ENCODE assay signal across 1 cellular context in genomic region chr10:100373298-100374136, GRCh38.
TF ChIP-seq lines count a peak whose summit lies in the region.

No MANE protein-coding gene starts in this region.

TF ChIP-seq in HepG2, 621 proteins besides CTCF, POLR2A, EP300 and RAD21 (continued from another document and continues in another):
- TF ChIP-seq, protein P1, sequence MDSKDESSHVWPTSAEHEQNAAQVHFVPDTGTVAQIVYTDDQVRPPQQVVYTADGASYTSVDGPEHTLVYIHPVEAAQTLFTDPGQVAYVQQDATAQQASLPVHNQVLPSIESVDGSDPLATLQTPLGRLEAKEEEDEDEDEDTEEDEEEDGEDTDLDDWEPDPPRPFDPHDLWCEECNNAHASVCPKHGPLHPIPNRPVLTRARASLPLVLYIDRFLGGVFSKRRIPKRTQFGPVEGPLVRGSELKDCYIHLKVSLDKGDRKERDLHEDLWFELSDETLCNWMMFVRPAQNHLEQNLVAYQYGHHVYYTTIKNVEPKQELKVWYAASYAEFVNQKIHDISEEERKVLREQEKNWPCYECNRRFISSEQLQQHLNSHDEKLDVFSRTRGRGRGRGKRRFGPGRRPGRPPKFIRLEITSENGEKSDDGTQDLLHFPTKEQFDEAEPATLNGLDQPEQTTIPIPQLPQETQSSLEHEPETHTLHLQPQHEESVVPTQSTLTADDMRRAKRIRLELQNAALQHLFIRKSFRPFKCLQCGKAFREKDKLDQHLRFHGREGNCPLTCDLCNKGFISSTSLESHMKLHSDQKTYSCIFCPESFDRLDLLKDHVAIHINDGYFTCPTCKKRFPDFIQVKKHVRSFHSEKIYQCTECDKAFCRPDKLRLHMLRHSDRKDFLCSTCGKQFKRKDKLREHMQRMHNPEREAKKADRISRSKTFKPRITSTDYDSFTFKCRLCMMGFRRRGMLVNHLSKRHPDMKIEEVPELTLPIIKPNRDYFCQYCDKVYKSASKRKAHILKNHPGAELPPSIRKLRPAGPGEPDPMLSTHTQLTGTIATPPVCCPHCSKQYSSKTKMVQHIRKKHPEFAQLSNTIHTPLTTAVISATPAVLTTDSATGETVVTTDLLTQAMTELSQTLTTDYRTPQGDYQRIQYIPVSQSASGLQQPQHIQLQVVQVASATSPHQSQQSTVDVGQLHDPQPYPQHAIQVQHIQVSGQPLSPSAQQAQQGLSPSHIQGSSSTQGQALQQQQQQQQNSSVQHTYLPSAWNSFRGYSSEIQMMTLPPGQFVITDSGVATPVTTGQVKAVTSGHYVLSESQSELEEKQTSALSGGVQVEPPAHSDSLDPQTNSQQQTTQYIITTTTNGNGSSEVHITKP (CRISPR knock-in tag; IDR thresholded peaks at IDR 0.05; ENCODE audit: low read depth), result peak; percentile 15; the same call in 1 of the 2 replicates
- peak in 1 of 2 experiments; percentile 84; a peak in 2 of 4 replicates for TF ChIP-seq KLF16 (CRISPR knock-in tag; IDR thresholded peaks at IDR 0.05)
- TF ChIP-seq ZNF713 (CRISPR knock-in tag; IDR thresholded peaks at IDR 0.05), result no peak
- no peak; the same call in 1 of the 2 replicates for TF ChIP-seq SALL2 (CRISPR knock-in tag; IDR thresholded peaks at IDR 0.05)
- TF ChIP-seq, protein P2, sequence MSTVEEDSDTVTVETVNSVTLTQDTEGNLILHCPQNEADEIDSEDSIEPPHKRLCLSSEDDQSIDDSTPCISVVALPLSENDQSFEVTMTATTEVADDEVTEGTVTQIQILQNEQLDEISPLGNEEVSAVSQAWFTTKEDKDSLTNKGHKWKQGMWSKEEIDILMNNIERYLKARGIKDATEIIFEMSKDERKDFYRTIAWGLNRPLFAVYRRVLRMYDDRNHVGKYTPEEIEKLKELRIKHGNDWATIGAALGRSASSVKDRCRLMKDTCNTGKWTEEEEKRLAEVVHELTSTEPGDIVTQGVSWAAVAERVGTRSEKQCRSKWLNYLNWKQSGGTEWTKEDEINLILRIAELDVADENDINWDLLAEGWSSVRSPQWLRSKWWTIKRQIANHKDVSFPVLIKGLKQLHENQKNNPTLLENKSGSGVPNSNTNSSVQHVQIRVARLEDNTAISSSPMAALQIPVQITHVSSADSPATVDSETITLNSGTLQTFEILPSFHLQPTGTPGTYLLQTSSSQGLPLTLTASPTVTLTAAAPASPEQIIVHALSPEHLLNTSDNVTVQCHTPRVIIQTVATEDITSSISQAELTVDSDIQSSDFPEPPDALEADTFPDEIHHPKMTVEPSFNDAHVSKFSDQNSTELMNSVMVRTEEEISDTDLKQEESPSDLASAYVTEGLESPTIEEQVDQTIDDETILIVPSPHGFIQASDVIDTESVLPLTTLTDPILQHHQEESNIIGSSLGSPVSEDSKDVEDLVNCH (CRISPR knock-in tag; IDR thresholded peaks at IDR 0.05), result no peak
- TF ChIP-seq, protein P3, sequence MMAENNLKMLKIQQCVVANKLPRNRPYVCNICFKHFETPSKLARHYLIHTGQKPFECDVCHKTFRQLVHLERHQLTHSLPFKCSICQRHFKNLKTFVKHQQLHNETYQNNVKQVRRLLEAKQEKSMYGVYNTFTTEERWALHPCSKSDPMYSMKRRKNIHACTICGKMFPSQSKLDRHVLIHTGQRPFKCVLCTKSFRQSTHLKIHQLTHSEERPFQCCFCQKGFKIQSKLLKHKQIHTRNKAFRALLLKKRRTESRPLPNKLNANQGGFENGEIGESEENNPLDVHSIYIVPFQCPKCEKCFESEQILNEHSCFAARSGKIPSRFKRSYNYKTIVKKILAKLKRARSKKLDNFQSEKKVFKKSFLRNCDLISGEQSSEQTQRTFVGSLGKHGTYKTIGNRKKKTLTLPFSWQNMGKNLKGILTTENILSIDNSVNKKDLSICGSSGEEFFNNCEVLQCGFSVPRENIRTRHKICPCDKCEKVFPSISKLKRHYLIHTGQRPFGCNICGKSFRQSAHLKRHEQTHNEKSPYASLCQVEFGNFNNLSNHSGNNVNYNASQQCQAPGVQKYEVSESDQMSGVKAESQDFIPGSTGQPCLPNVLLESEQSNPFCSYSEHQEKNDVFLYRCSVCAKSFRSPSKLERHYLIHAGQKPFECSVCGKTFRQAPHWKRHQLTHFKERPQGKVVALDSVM (CRISPR knock-in tag; IDR thresholded peaks at IDR 0.05), result peak; percentile 26; the same call in 1 of the 2 replicates
- TF ChIP-seq KMT2A (CRISPR knock-in tag; IDR thresholded peaks at IDR 0.05), result no peak
- TF ChIP-seq ZNF775 (CRISPR knock-in tag; IDR thresholded peaks at IDR 0.05; ENCODE audit: borderline replicate concordance), result no peak
- TF ChIP-seq SNRNP70 (IDR thresholded peaks at IDR 0.05; ENCODE audit: low read depth, low read length), result no peak
- peak; percentile 16; the same call in 1 of the 2 replicates for TF ChIP-seq ATF2 (CRISPR knock-in tag; IDR thresholded peaks at IDR 0.05)
- no peak for TF ChIP-seq ZNF724P (CRISPR knock-in tag; IDR thresholded peaks at IDR 0.05; ENCODE audit: borderline replicate concordance)
- TF ChIP-seq MAFG (CRISPR knock-in tag; IDR thresholded peaks at IDR 0.05), result no peak
- TF ChIP-seq, protein P4, sequence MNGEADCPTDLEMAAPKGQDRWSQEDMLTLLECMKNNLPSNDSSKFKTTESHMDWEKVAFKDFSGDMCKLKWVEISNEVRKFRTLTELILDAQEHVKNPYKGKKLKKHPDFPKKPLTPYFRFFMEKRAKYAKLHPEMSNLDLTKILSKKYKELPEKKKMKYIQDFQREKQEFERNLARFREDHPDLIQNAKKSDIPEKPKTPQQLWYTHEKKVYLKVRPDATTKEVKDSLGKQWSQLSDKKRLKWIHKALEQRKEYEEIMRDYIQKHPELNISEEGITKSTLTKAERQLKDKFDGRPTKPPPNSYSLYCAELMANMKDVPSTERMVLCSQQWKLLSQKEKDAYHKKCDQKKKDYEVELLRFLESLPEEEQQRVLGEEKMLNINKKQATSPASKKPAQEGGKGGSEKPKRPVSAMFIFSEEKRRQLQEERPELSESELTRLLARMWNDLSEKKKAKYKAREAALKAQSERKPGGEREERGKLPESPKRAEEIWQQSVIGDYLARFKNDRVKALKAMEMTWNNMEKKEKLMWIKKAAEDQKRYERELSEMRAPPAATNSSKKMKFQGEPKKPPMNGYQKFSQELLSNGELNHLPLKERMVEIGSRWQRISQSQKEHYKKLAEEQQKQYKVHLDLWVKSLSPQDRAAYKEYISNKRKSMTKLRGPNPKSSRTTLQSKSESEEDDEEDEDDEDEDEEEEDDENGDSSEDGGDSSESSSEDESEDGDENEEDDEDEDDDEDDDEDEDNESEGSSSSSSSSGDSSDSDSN (CRISPR knock-in tag; IDR thresholded peaks at IDR 0.05), result no peak; the same call in 1 of the 2 replicates
- peak; percentile 88 for TF ChIP-seq ZFY (CRISPR knock-in tag; IDR thresholded peaks at IDR 0.05)
- TF ChIP-seq PHF5A (CRISPR knock-in tag; IDR thresholded peaks at IDR 0.05; ENCODE audit: low read depth, unreplicated experiment), result peak; percentile 58
- no peak for TF ChIP-seq ZNF749 (CRISPR knock-in tag; IDR thresholded peaks at IDR 0.05; ENCODE audit: borderline replicate concordance)
- TF ChIP-seq, protein P5, sequence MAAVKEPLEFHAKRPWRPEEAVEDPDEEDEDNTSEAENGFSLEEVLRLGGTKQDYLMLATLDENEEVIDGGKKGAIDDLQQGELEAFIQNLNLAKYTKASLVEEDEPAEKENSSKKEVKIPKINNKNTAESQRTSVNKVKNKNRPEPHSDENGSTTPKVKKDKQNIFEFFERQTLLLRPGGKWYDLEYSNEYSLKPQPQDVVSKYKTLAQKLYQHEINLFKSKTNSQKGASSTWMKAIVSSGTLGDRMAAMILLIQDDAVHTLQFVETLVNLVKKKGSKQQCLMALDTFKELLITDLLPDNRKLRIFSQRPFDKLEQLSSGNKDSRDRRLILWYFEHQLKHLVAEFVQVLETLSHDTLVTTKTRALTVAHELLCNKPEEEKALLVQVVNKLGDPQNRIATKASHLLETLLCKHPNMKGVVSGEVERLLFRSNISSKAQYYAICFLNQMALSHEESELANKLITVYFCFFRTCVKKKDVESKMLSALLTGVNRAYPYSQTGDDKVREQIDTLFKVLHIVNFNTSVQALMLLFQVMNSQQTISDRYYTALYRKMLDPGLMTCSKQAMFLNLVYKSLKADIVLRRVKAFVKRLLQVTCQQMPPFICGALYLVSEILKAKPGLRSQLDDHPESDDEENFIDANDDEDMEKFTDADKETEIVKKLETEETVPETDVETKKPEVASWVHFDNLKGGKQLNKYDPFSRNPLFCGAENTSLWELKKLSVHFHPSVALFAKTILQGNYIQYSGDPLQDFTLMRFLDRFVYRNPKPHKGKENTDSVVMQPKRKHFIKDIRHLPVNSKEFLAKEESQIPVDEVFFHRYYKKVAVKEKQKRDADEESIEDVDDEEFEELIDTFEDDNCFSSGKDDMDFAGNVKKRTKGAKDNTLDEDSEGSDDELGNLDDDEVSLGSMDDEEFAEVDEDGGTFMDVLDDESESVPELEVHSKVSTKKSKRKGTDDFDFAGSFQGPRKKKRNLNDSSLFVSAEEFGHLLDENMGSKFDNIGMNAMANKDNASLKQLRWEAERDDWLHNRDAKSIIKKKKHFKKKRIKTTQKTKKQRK (IDR thresholded peaks at IDR 0.05; ENCODE audit: low read length), result no peak
- TF ChIP-seq ZNF337 (CRISPR knock-in tag; IDR thresholded peaks at IDR 0.05; ENCODE audit: borderline replicate concordance, low read depth), result no peak; the same call in 1 of the 2 replicates
- TF ChIP-seq ZNF205 (CRISPR knock-in tag; IDR thresholded peaks at IDR 0.05), result no peak; the same call in none of the 2 replicates
- no peak for TF ChIP-seq HMG20B (CRISPR knock-in tag; conservative IDR thresholded peaks at IDR 0.05)
- TF ChIP-seq NR2F6 (IDR thresholded peaks at IDR 0.05), result peak; percentile 51; the same call in 1 of the 2 replicates
- peak; percentile 41 for TF ChIP-seq NR2F6 (CRISPR knock-in tag; IDR thresholded peaks at IDR 0.05)
- TF ChIP-seq, protein P6, sequence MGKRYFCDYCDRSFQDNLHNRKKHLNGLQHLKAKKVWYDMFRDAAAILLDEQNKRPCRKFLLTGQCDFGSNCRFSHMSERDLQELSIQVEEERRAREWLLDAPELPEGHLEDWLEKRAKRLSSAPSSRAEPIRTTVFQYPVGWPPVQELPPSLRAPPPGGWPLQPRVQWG (CRISPR knock-in tag; IDR thresholded peaks at IDR 0.05; ENCODE audit: borderline replicate concordance, low read depth), result no peak
- no peak for TF ChIP-seq ZBTB10 (CRISPR knock-in tag; IDR thresholded peaks at IDR 0.05; ENCODE audit: borderline replicate concordance)
- TF ChIP-seq ZNF616 (CRISPR knock-in tag; IDR thresholded peaks at IDR 0.05; ENCODE audit: low read depth), result no peak
- TF ChIP-seq, protein P7, sequence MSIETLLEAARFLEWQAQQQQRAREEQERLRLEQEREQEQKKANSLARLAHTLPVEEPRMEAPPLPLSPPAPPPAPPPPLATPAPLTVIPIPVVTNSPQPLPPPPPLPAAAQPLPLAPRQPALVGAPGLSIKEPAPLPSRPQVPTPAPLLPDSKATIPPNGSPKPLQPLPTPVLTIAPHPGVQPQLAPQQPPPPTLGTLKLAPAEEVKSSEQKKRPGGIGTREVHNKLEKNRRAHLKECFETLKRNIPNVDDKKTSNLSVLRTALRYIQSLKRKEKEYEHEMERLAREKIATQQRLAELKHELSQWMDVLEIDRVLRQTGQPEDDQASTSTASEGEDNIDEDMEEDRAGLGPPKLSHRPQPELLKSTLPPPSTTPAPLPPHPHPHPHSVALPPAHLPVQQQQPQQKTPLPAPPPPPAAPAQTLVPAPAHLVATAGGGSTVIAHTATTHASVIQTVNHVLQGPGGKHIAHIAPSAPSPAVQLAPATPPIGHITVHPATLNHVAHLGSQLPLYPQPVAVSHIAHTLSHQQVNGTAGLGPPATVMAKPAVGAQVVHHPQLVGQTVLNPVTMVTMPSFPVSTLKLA (IDR thresholded peaks at IDR 0.05), result peak; percentile 40
- peak; percentile 71 for TF ChIP-seq GABPB1 (CRISPR knock-in tag; IDR thresholded peaks at IDR 0.05)
- TF ChIP-seq ZSCAN21 (CRISPR knock-in tag; IDR thresholded peaks at IDR 0.05; ENCODE audit: borderline replicate concordance), result peak; percentile 78
- no peak for TF ChIP-seq NBN (conservative IDR thresholded peaks at IDR 0.05)
- TF ChIP-seq TP53 (CRISPR knock-in tag; conservative IDR thresholded peaks at IDR 0.05), result 0 out of 2 replicates have a peak, but pooled peaks have one; percentile 5
- peak; percentile 31; the same call in 1 of the 2 replicates for TF ChIP-seq EED (CRISPR knock-in tag; IDR thresholded peaks at IDR 0.05)
- no peak; the same call in 1 of the 2 replicates for TF ChIP-seq TFDP1 (CRISPR knock-in tag; IDR thresholded peaks at IDR 0.05; ENCODE audit: borderline replicate concordance)
- TF ChIP-seq ZNF350 (CRISPR knock-in tag; IDR thresholded peaks at IDR 0.05; ENCODE audit: borderline replicate concordance, low read depth), result peak; percentile 59; the same call in 1 of the 2 replicates
- TF ChIP-seq ZNF329 (CRISPR knock-in tag; IDR thresholded peaks at IDR 0.05; ENCODE audit: low read depth), result no peak
- no peak for TF ChIP-seq JDP2 (CRISPR knock-in tag; IDR thresholded peaks at IDR 0.05; ENCODE audit: borderline replicate concordance)
- no peak for TF ChIP-seq ZNF207 (IDR thresholded peaks at IDR 0.05; ENCODE audit: borderline replicate concordance)
